8 cellular contexts compared by ENCODE assay signal in the genomic region with DNA sequence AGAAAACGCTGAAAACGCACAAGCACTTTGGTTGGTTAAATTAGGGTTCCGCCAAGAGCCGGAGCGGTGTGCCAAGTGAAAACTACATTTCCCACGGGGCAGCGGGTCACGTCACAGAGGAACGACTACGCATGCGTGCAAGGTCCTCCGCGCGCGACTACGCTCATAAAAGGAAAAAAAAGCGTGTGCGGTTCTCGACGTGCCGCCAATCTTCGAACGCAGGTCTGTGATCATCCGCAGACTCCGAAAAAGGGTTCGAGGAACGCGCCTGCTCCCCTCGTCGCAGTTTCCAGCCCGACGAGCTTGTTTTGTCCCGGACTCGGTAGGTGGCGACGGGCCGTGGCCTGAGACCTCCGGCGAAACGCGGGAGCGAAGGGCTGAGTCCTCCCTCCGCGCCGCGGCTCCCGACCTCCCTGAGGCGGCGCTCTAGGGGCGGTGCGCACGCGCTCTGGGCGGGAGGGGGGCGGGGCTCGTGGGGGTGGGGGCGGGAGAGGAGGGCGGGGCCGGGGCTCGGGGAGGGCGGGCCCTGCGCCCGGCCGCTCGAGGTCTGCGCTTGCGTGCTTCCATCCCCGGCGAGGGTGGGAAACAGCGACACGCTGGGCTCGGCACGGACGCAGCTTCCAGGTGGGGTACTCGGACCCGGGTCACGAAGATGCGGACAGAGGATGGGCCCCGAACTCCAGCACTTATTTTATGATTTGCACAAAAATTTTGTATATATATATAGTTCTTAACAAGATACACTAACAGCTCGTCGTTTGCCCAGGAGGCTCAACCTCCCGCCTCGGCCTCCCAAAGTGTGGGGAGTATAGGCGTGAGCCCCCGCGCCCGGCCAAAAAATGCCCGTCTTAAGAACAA. TPM values are rescaled to one million over a fixed set of nuclear protein-coding genes. Genes with fewer than 3 reads are reported as not detected.
DNase-seq lines count a peak whose midpoint lies in the region; ATAC-seq, FAIRE-seq and TF ChIP-seq lines count a peak whose summit lies in the region.

A gene (plus strand): TSS at position 145 of the 858 bp plus-strand sequence. CDS start 27,150 bp downstream, outside the sequence.

- no peaks in the 10 kb centered on the region for H3K36me3 ChIP-seq in Caco-2 (ENCODE audit: control insufficient read depth, insufficient read depth, low read length)
- H3K36me3 ChIP-seq in H1 (ENCODE audit: control insufficient read depth in 2 of 4, insufficient read depth in 4 of 4, low read length in 3 of 4): no peaks in the 10 kb centered on the region; a peak in 1 of 8 replicates
- H3K36me3 ChIP-seq in mesendoderm (ENCODE audit: control insufficient read depth, insufficient read depth, low read length): no peaks in the 10 kb centered on the region

- DNase-seq in Caco-2 (peak; percentile 87), HTR-8/SVneo (ENCODE audit: insufficient read length, low spot score) (peak; percentile 86), NOMO-1 treated with dmso at 0.1 percent for 144 hours (lab: John Stamatoyannopoulos, UW; ENCODE audit: unreplicated experiment) (peak; percentile 86), H1 (ENCODE audit: low read depth in 1 of 2, low spot score in 2 of 2) (peak; percentile 56 to 89), mesendoderm (peak; percentile 91)
- DNase-seq in activated CD8-positive, alpha-beta memory T cell treated with anti-CD3 and anti-CD28 coated beads for 48 hours (ENCODE audit: low read depth in 2 of 3, low spot score in 2 of 3): peak; percentile 73 to 94 (median 83)
- peak; percentile 82 for DNase-seq in stimulated activated CD8-positive, alpha-beta memory T cell treated with anti-CD3 and anti-CD28 coated beads, Interleukin-15, amount 100 ng/mL, for 1 hour (ENCODE audit: low read depth)

- H3K14ac ChIP-seq in H1 (ENCODE audit: insufficient read length): no peak within 1 kb of the TSS

- H3K27me3 Mint-ChIP-seq in Caco-2 (ENCODE audit: insufficient read depth, unreplicated experiment): no peaks in the 10 kb centered on the region

- H4K5ac ChIP-seq in H1 (ENCODE audit: insufficient read length, low read depth, low read length) (peak within 1 kb of the TSS; percentile 96), mesendoderm (ENCODE audit: low read length) (no peak within 1 kb of the TSS)

- H3K36me3 Mint-ChIP-seq in Caco-2 (ENCODE audit: insufficient read depth, unreplicated experiment): peaks cover 15% of the 10 kb centered on the region

- TF ChIP-seq CTCF in Caco-2 (IDR thresholded peaks at IDR 0.05; ENCODE audit: insufficient read depth in 1 of 2, low read depth in 1 of 2, low read length in 1 of 2, severe bottlenecking in 1 of 2, unreplicated experiment in 1 of 2) (peak in 1 of 2 experiments; percentile 22), H1 (IDR thresholded peaks at IDR 0.05; ENCODE audit: control extremely low read depth in 1 of 3, insufficient read depth in 1 of 3, low read depth in 1 of 3, low read length in 3 of 3) (peak; percentile 28 to 42 (median 34); a peak in 3 of 4 replicates)

- H3K18ac ChIP-seq in H1 (ENCODE audit: extremely low read depth, low read length) (peak within 1 kb of the TSS; percentile 100), mesendoderm (ENCODE audit: low read length) (no peak within 1 kb of the TSS)

- TF ChIP-seq RAD21 in H1 (IDR thresholded peaks at IDR 0.05 in 1 of 2, conservative IDR thresholded peaks at IDR 0.05 in 1 of 2; ENCODE audit: low read depth in 2 of 2, low read length in 2 of 2): no peak; a peak in 1 of 4 replicates

- H3K4me1 Mint-ChIP-seq in Caco-2 (ENCODE audit: low read depth, unreplicated experiment): peaks cover 8% of the 10 kb centered on the region

- H2BK5ac ChIP-seq in H1 (ENCODE audit: low read depth, low read length) (peak within 1 kb of the TSS; percentile 97), mesendoderm (ENCODE audit: low read length) (peak within 1 kb of the TSS; percentile 28)

- H3K27ac Mint-ChIP-seq in Caco-2 (ENCODE audit: unreplicated experiment): peak within 1 kb of the TSS; percentile 88

- H3K79me1 ChIP-seq in H1 (ENCODE audit: low read depth, low read length) (no peaks in the 10 kb centered on the region; the same call in 1 of the 2 replicates), mesendoderm (ENCODE audit: low read length) (no peaks in the 10 kb centered on the region)

- peak; percentile 81 for ATAC-seq in GM21360 (IDR thresholded peaks at IDR 0.05; ENCODE audit: unreplicated experiment)

- H2BK12ac ChIP-seq in H1 (ENCODE audit: low read depth, low read length): peak within 1 kb of the TSS; percentile 97

- peak; percentile 92 to 95 for TF ChIP-seq POLR2A in H1 (IDR thresholded peaks at IDR 0.05; ENCODE audit: control extremely low read depth in 1 of 2, low read depth in 2 of 2, low read length in 2 of 2)

- H4K20me1 ChIP-seq in H1 (replicated peaks in 1 of 2; ENCODE audit: control insufficient read depth in 1 of 2, insufficient read depth in 2 of 2, low read length in 2 of 2): peaks cover 0 to 2% of the 10 kb centered on the region in 2 experiments

- H3K9me3 Mint-ChIP-seq in Caco-2 (ENCODE audit: unreplicated experiment): no peaks in the 10 kb centered on the region

- no peak within 1 kb of the TSS for H2BK20ac ChIP-seq in H1 (ENCODE audit: low read length)

- peak within 1 kb of the TSS; percentile 91 for H4K91ac ChIP-seq in H1 (replicated peaks; ENCODE audit: insufficient read length, low read length)

- H2AK5ac ChIP-seq in H1 (ENCODE audit: low read depth, low read length) (no peak within 1 kb of the TSS), mesendoderm (ENCODE audit: low read length) (no peak within 1 kb of the TSS)

- H3K23me2 ChIP-seq in H1 (ENCODE audit: low read depth, low read length): no peaks in the 10 kb centered on the region; the same call in 1 of the 2 replicates

- H4K8ac ChIP-seq in H1 (ENCODE audit: extremely low read depth, insufficient read depth, low read length) (peak within 1 kb of the TSS; percentile 93; the same call in 1 of the 2 replicates), mesendoderm (ENCODE audit: low read depth, low read length) (peak within 1 kb of the TSS; percentile 91)

- H3K4me1 ChIP-seq in Caco-2: no peaks in the 10 kb centered on the region
- H3K4me1 ChIP-seq in H1 (replicated peaks in 1 of 4; ENCODE audit: control insufficient read depth in 3 of 4, insufficient read depth in 4 of 4, low read length in 3 of 4): no peaks in the 10 kb centered on the region
- peaks cover 2% of the 10 kb centered on the region for H3K4me1 ChIP-seq in mesendoderm (ENCODE audit: control insufficient read depth, low read depth, low read length)

- TSS peak; percentile 97 for BruUV-seq in Caco-2 (replicated peaks; lab: Mats Ljungman, UMichigan)

- TF ChIP-seq EP300 in H1 (IDR thresholded peaks at IDR 0.05; ENCODE audit: borderline replicate concordance in 1 of 2, low read depth in 2 of 2, low read length in 2 of 2): no peak

- H3K4me2 ChIP-seq in H1 (ENCODE audit: insufficient read depth in 1 of 2, low read depth in 2 of 2, low read length in 2 of 2): peak within 1 kb of the TSS; percentile 56 to 70
- peak within 1 kb of the TSS; percentile 33 for H3K4me2 ChIP-seq in mesendoderm (ENCODE audit: low read length)

- H3K23ac ChIP-seq in H1 (ENCODE audit: insufficient read length) (no peak within 1 kb of the TSS), mesendoderm (ENCODE audit: low read length) (no peak within 1 kb of the TSS)

- POLR2A ChIA-PET in Caco-2 (lab: Charles Lee): interaction anchor here (0.5 kb wide), 1 partner anchor 64 kb away, joined by 4 read pairs; no protein-coding TSS in a partner anchor
- POLR2A ChIA-PET in H1 (lab: Charles Lee; ENCODE audit: partially characterized antibody): interaction anchor here (0.6 to 2.2 kb wide), 8 partner anchors 10 to 63 kb away, joined by 3 to 9 read pairs (median 5); a partner anchor contains a TSS

- H3K79me2 ChIP-seq in H1 (ENCODE audit: control insufficient read depth in 1 of 2, insufficient read depth in 2 of 2, low read length in 2 of 2) (peaks cover 0 to 3% of the 10 kb centered on the region in 2 experiments; a peak in 2 of 4 replicates), mesendoderm (ENCODE audit: control insufficient read depth, insufficient read depth, low read length) (no peaks in the 10 kb centered on the region)

- H3K56ac ChIP-seq in H1 (replicated peaks; ENCODE audit: insufficient read length, low read depth, low read length) (peak within 1 kb of the TSS; percentile 90), mesendoderm (ENCODE audit: low read length) (peak within 1 kb of the TSS; percentile 94)

- H3K9me3 ChIP-seq in Caco-2 (no peaks in the 10 kb centered on the region), H1 (ENCODE audit: insufficient read depth in 2 of 2, low read depth in 1 of 2, low read length in 1 of 2) (no peaks in the 10 kb centered on the region)

- peak within 1 kb of the TSS; percentile 61 to 96 (median 90) for H3K9ac ChIP-seq in H1 (replicated peaks in 1 of 4; ENCODE audit: extremely low read depth in 1 of 4, low read depth in 3 of 4, low read length in 3 of 4)
- peak within 1 kb of the TSS; percentile 77 for H3K9ac ChIP-seq in mesendoderm (ENCODE audit: low read length)

- H3K4me3 ChIP-seq in Caco-2 (ENCODE audit: low read depth, low read length): peak within 1 kb of the TSS; percentile 72
- H3K4me3 ChIP-seq in H1 (ENCODE audit: extremely low read depth in 1 of 4, insufficient read depth in 2 of 4, low read depth in 3 of 4, low read length in 4 of 4): peak within 1 kb of the TSS; percentile 61 to 86 (median 72)
- H3K4me3 ChIP-seq in mesendoderm (ENCODE audit: low read length): peak within 1 kb of the TSS; percentile 37

- H3K4me3 Mint-ChIP-seq in Caco-2 (ENCODE audit: unreplicated experiment): peak within 1 kb of the TSS; percentile 76

- CTCF ChIA-PET in Caco-2 (lab: Charles Lee): interaction anchor here (0.6 to 1.0 kb wide), 4 partner anchors 13 to 424 kb away, joined by 3 to 6 read pairs (median 4); no protein-coding TSS in a partner anchor
- CTCF ChIA-PET in H1 (lab: Charles Lee; ENCODE audit: partially characterized antibody): interaction anchor here (0.6 to 1.5 kb wide), 4 partner anchors 10 to 38 kb away, joined by 3 to 5 read pairs (median 4); no protein-coding TSS in a partner anchor

- peak within 1 kb of the TSS; percentile 98 for H2AFZ ChIP-seq in H1 (ENCODE audit: low read length)

- H3K27ac ChIP-seq in H1 (ENCODE audit: low read depth, low read length) (peak within 1 kb of the TSS; percentile 96), mesendoderm (ENCODE audit: low read depth, low read length) (peak within 1 kb of the TSS; percentile 62)

- H3K4ac ChIP-seq in H1 (replicated peaks; ENCODE audit: insufficient read length, low read depth, low read length): peak within 1 kb of the TSS; percentile 40
- H3K4ac ChIP-seq in mesendoderm (ENCODE audit: low read depth, low read length): peak within 1 kb of the TSS; percentile 17

- H2BK120ac ChIP-seq in H1 (replicated peaks; ENCODE audit: low read depth, low read length): no peak within 1 kb of the TSS
- no peak within 1 kb of the TSS for H2BK120ac ChIP-seq in mesendoderm (ENCODE audit: low read depth, low read length)

- FAIRE-seq in HTR-8/SVneo (lab: Jason Lieb, UNC): no peak
- no peak for FAIRE-seq in H1 (lab: Jason Lieb, UNC)

- intact Hi-C loops in Caco-2 (cut with micrococcal nuclease; ENCODE audit: unreplicated experiment): no loop called here

- H3K27me3 ChIP-seq in Caco-2 (replicated peaks; ENCODE audit: control insufficient read depth, insufficient read depth, low read length): no peaks in the 10 kb centered on the region
- H3K27me3 ChIP-seq in H1 (replicated peaks in 1 of 4; ENCODE audit: control insufficient read depth in 3 of 4, extremely low read depth in 1 of 4, insufficient read depth in 3 of 4, low read length in 3 of 4): no peaks in the 10 kb centered on the region
- no peaks in the 10 kb centered on the region for H3K27me3 ChIP-seq in mesendoderm (ENCODE audit: insufficient read depth, low read length, poor library complexity)

- 10% methylated on average over 49 of the region's 88 CpGs; no CpG with 5 or more reads in 1 of the 2 experiments for WGBS in H1 (ENCODE audit: extremely low coverage in 1 of 2, insufficient coverage in 1 of 2, insufficient read length in 1 of 2, insufficient replicate concordance in 2 of 2, low coverage in 1 of 2, low lambda C conversion rate in 2 of 2, missing lambda C conversion rate in 1 of 2), 2 experiments
- WGBS in mesendoderm (ENCODE audit: extremely low coverage, insufficient coverage, low lambda C conversion rate): no CpG with 5 or more reads among the region's 88 CpGs

- H2BK15ac ChIP-seq in H1 (ENCODE audit: low read length): peak within 1 kb of the TSS; percentile 95
- H2BK15ac ChIP-seq in mesendoderm (replicated peaks; ENCODE audit: low read depth): no peak within 1 kb of the TSS

RNA-seq across cellular contexts. Expression of the gene that starts here (rescaled TPM):
- total RNA-seq in Caco-2 (2022): 29.8 and 31.1 TPM in 2 replicates
- 22.7 and 23.2 TPM in 2 replicates for total RNA-seq in H1 (2021; fragmentation: NEBNext Ultra II Directional; extraction: Animal tissue kit (Norgen Biotek cat#: 25700))
- polyA plus RNA-seq in H1 (2011; rRNA removed): 3.1 and 5.8 TPM in 2 replicates
- polyA plus RNA-seq in H1 (2011; cell fraction: cytosol; rRNA removed): 4.9 TPM
- polyA plus RNA-seq in H1 (2011; cell fraction: nucleus; rRNA removed): 15.2 TPM
- 18.0 to 25.6 TPM (median 21.2 TPM) in 4 replicates for polyA plus RNA-seq in H1 (2012, experiment 1 of 2)
- 16.2 TPM for polyA plus RNA-seq in H1 (2012, experiment 2 of 2)
- 18.4 TPM for polyA plus RNA-seq in H1 (2013, experiment 1 of 2)
- 15.5 TPM for polyA plus RNA-seq in H1 (2013, experiment 2 of 2)
- polyA minus RNA-seq in H1 (2011; rRNA and poly(A)+ RNA removed): 1.1 and 5.2 TPM in 2 replicates
- 4.7 TPM for polyA minus RNA-seq in H1 (2011; cell fraction: cytosol; rRNA and poly(A)+ RNA removed)
- 15.0 TPM for polyA minus RNA-seq in H1 (2011; cell fraction: nucleus; rRNA and poly(A)+ RNA removed)
- 18.0 TPM for polyA plus RNA-seq in mesendoderm (2013, experiment 1 of 2)
- 19.9 TPM for polyA plus RNA-seq in mesendoderm (2013, experiment 2 of 2)

Comparison
In these comparisons a context has a peak if more than half of its experiments do, and no peak if none do; other contexts are left out.
1. Peak in every context shown above with its lines: DNase-seq, ATAC-seq, H3K4me3 ChIP-seq and H3K27ac ChIP-seq.